Comparison of ENCODE assay signal across 11 cellular contexts in genomic region chr12:31887109-31887811, GRCh38.
A peak's percentile ranks its signal among the peaks of the same experiment; 100 is the strongest.
DNase-seq lines count a peak whose midpoint lies in the region; ATAC-seq and TF ChIP-seq lines count a peak whose summit lies in the region.
"Had no signal": no experiment of that assay in that cellular context is flagged by ENCODE, and none has a peak within 500 bp of the region (broad histone marks: within the 10 kb centered on the region; RNA-seq: fewer than 3 reads in every experiment).

No MANE protein-coding gene starts in this region.

- H3K27ac ChIP-seq in psoas muscle, result no peak overlapping the region
- H3K27ac ChIP-seq: epithelial cell of prostate, SJSA1 had no signal

- DNase-seq in GM12864 (ENCODE audit: low read depth), result peak; percentile 72
- DNase-seq in NB4 (ENCODE audit: low read depth), result peak; percentile 36
- DNase-seq in cerebellar nuclear complex (lab: John Stamatoyannopoulos, UW), result no peak
- DNase-seq in psoas muscle, result no peak
- DNase-seq in OCI-M2 (lab: John Stamatoyannopoulos, UW; ENCODE audit: unreplicated experiment), result no peak
- DNase-seq: DMS79; stimulated activated naive CD4-positive, alpha-beta T cell treated with Interleukin-2 at 50 U/mL for 16 hours had no signal

- ATAC-seq in GM18909 (IDR thresholded peaks at IDR 0.05; ENCODE audit: poor library complexity, unreplicated experiment), result peak; percentile 52
- ATAC-seq in psoas muscle, result no peak

- no peak overlapping the region for H3K4me3 ChIP-seq in GM12864 (ENCODE audit: low read depth, low read length)
- no peak overlapping the region for H3K4me3 ChIP-seq in NB4 (ENCODE audit: low read depth, low read length)
- H3K4me3 ChIP-seq in mononuclear cell (ENCODE audit: low read length), result peak overlapping the region; percentile 40
- no peak overlapping the region for H3K4me3 ChIP-seq in psoas muscle
- H3K4me3 ChIP-seq: SJSA1 had no signal

- no peaks in the 10 kb centered on the region for H3K36me3 ChIP-seq in psoas muscle (ENCODE audit: insufficient read depth in 1 of 2, low read depth in 1 of 2)
- H3K36me3 ChIP-seq: SJSA1 had no signal

- H3K4me1 ChIP-seq in mononuclear cell (ENCODE audit: insufficient read depth, low read length), result peaks cover 52% of the 10 kb centered on the region
- no peaks in the 10 kb centered on the region for H3K4me1 ChIP-seq in psoas muscle
- H3K4me1 ChIP-seq: SJSA1 had no signal

- H3K27me3 ChIP-seq in mononuclear cell (ENCODE audit: insufficient read depth, low read length), result no peaks in the 10 kb centered on the region
- H3K27me3 ChIP-seq in psoas muscle (ENCODE audit: insufficient read depth in 3 of 3, low read length in 2 of 3), result no peaks in the 10 kb centered on the region
- H3K27me3 ChIP-seq: SJSA1 had no signal

- H3K9me3 ChIP-seq in mononuclear cell (ENCODE audit: low read depth, low read length) (peaks cover 22% of the 10 kb centered on the region), psoas muscle (no peaks in the 10 kb centered on the region)
- H3K9me3 ChIP-seq: SJSA1 had no signal

- WGBS in psoas muscle, 3 donors, result 69 to 94% (median 74%) methylated on average over 2 of the region's 2 CpGs

- TF ChIP-seq CTCF in GM12864 (IDR thresholded peaks at IDR 0.05; ENCODE audit: low read depth, low read length, missing control alignments), result no peak
- TF ChIP-seq CTCF in NB4 (IDR thresholded peaks at IDR 0.05; ENCODE audit: low read depth, low read length), result no peak
- no peak for TF ChIP-seq CTCF in psoas muscle (IDR thresholded peaks at IDR 0.05)

- intact Hi-C loops in psoas muscle (cut with DNase I), result no loop called here

- TF ChIP-seq POLR2A in NB4 (IDR thresholded peaks at IDR 0.05; ENCODE audit: extremely low read depth, insufficient read length), result no peak

Comparison
In these comparisons a context has a peak if more than half of its experiments do, and no peak if none do; other contexts are left out.
1. DNase-seq: peak in GM12864 (single experiment) and NB4 (single experiment); none in cerebellar nuclear complex (0 of 2), psoas muscle (0 of 2) and OCI-M2 (single experiment).